ENCODE assay signal across 8 cellular contexts in the genomic region with DNA sequence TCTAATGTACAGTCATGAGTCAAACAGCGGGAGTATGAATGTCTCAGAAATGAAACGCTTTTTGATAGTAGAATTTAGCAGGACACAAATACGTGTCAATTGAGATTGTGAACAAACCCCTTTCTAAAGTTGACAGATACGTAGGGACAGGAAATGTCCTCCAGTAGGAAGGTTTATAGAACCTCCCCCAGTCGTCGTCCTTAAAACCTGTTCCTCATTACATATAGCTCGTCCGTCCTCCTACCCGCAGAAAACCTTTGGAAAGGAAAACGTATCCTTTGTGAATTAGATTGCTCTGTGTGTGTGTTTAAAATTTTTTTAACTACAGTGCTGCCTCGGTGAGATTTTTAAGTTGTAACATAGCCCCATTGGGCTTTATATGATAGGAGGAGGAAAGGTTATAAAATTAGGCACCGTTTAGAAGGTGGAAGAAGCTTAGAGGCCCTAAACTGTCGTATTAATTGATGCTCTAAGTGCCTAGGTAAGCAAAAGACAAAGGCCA. TPM values are rescaled to one million over a fixed set of nuclear protein-coding genes. Genes with fewer than 3 reads are reported as not detected.
A peak's percentile ranks its signal among the peaks of the same experiment; 100 is the strongest.
DNase-seq lines count a peak whose midpoint lies in the region; ATAC-seq and TF ChIP-seq lines count a peak whose summit lies in the region.

No MANE protein-coding gene starts in this region.

- no peaks in the 10 kb centered on the region for H3K4me1 ChIP-seq in right cardiac atrium (ENCODE audit: control insufficient read depth, insufficient read depth, low read length)
- H3K4me1 ChIP-seq in spleen, result peaks cover 41 to 76% (median 59%) of the 10 kb centered on the region in 6 donors

- H3K36me3 Mint-ChIP-seq in activated naive CD4-positive, alpha-beta T cell treated with anti-CD3 and anti-CD28 coated beads, Interleukin-2, amount 50 U/mL, for 24 hours, result peaks cover 11% of the 10 kb centered on the region

- H3K27me3 ChIP-seq in WERI-Rb-1 (ENCODE audit: insufficient read depth, low read depth, severe bottlenecking), result no peaks in the 10 kb centered on the region
- no peaks in the 10 kb centered on the region for H3K27me3 ChIP-seq in right cardiac atrium (ENCODE audit: control insufficient read depth, insufficient read depth)
- H3K27me3 ChIP-seq in spleen (replicated peaks in 1 of 7), result no peaks in the 10 kb centered on the region

- no peak for DNase-seq in activated naive CD4-positive, alpha-beta T cell treated with anti-CD3 and anti-CD28 coated beads, Interleukin-2, amount 50 U/mL, for 16 hours
- no peak for DNase-seq in WERI-Rb-1
- no peak for DNase-seq in right cardiac atrium
- DNase-seq in spleen, result no peak
- no peak for DNase-seq in SKM-1 treated with dmso at 0.1 percent for 144 hours (lab: John Stamatoyannopoulos, UW; ENCODE audit: unreplicated experiment)
- DNase-seq in GF-D8 (lab: John Stamatoyannopoulos, UW), result no peak

- H3K9me3 ChIP-seq in WERI-Rb-1 (ENCODE audit: severe bottlenecking), result no peaks in the 10 kb centered on the region
- H3K9me3 ChIP-seq in right cardiac atrium (ENCODE audit: control insufficient read depth, low read length), result no peaks in the 10 kb centered on the region
- no peaks in the 10 kb centered on the region for H3K9me3 ChIP-seq in spleen

- ATAC-seq in right cardiac atrium (no peak), HG02571 (IDR thresholded peaks at IDR 0.05; ENCODE audit: unreplicated experiment) (no peak)

- no peaks in the 10 kb centered on the region for H3K9me3 Mint-ChIP-seq in activated naive CD4-positive, alpha-beta T cell treated with anti-CD3 and anti-CD28 coated beads, Interleukin-2, amount 50 U/mL, for 24 hours

- peak overlapping the region; percentile 98 for H3K4me3 Mint-ChIP-seq in activated naive CD4-positive, alpha-beta T cell treated with anti-CD3 and anti-CD28 coated beads, Interleukin-2, amount 50 U/mL, for 24 hours

- 53% methylated on average over 13 of the region's 13 CpGs for WGBS in right cardiac atrium
- whole genome bisulfite sequencing in spleen, 5 donors, result 25 to 32% (median 29%) methylated on average over 13 of the region's 13 CpGs

- intact Hi-C loops in right cardiac atrium (cut with DNase I) (loop anchor here in 1 of 4 donors (10.0 kb wide), 1 partner anchor 605 kb away; the partner anchor contains the start of gene UBE2E2), spleen (cut with DNase I; ENCODE audit: low total_unique reads) (no loop called here)

- peak overlapping the region; percentile 82 for H3K27ac ChIP-seq in WERI-Rb-1
- peak overlapping the region; percentile 13 for H3K27ac ChIP-seq in right cardiac atrium (ENCODE audit: low read length)
- H3K27ac ChIP-seq in spleen, result peak overlapping the region in 7 of 8 donors; percentile 76 to 93 (median 89)

- peak overlapping the region; percentile 100 for H3K27ac Mint-ChIP-seq in activated naive CD4-positive, alpha-beta T cell treated with anti-CD3 and anti-CD28 coated beads, Interleukin-2, amount 50 U/mL, for 24 hours

- no peak for TF ChIP-seq POLR2A in spleen (IDR thresholded peaks at IDR 0.05)

- no peaks in the 10 kb centered on the region for H3K27me3 Mint-ChIP-seq in activated naive CD4-positive, alpha-beta T cell treated with anti-CD3 and anti-CD28 coated beads, Interleukin-2, amount 50 U/mL, for 24 hours

- H3K36me3 ChIP-seq in WERI-Rb-1 (peaks cover 19% of the 10 kb centered on the region), spleen (peaks cover 0 to 7% (median 0%) of the 10 kb centered on the region in 6 donors)

- TF ChIP-seq CTCF in WERI-Rb-1 (IDR thresholded peaks at IDR 0.05; ENCODE audit: low read depth, low read length), result no peak
- TF ChIP-seq CTCF in spleen (IDR thresholded peaks at IDR 0.05 in 8 of 11, conservative IDR thresholded peaks at IDR 0.05 in 3 of 11), result no peak

- peaks cover 73% of the 10 kb centered on the region for H3K4me1 Mint-ChIP-seq in activated naive CD4-positive, alpha-beta T cell treated with anti-CD3 and anti-CD28 coated beads, Interleukin-2, amount 50 U/mL, for 24 hours

- H3K4me3 ChIP-seq in WERI-Rb-1 (ENCODE audit: low read depth, low read length) (peak overlapping the region; percentile 55), right cardiac atrium (ENCODE audit: low read length) (peak overlapping the region; percentile 76), spleen (peak overlapping the region; percentile 48 to 82 (median 58))

RNA-seq across cellular contexts. Expression of gene UBE2E1, which starts 4.1 kb away (rescaled TPM):
- 10 to 100 TPM; 47.9 to 64.4 (median 53.0) TPM for total RNA-seq in right cardiac atrium
- 51.8 TPM for polyA plus RNA-seq in right cardiac atrium
- 100 to 1,000 TPM in 2 of 7 donors, 10 to 100 TPM in 5; 62.6 to 106 (median 87.2) TPM for total RNA-seq in spleen
- polyA plus RNA-seq in spleen, result 10 to 100 TPM; 68.8 to 96.1 (median 95.1) TPM

Comparison
In these comparisons a context has a peak if more than half of its experiments do, and no peak if none do; other contexts are left out.
1. H3K27ac ChIP-seq: peak in every context shown above with its lines; median percentile 89 in spleen; 82 in WERI-Rb-1; 13 in right cardiac atrium.